Comparison of ENCODE assay signal across 21 cellular contexts in the genomic region with DNA sequence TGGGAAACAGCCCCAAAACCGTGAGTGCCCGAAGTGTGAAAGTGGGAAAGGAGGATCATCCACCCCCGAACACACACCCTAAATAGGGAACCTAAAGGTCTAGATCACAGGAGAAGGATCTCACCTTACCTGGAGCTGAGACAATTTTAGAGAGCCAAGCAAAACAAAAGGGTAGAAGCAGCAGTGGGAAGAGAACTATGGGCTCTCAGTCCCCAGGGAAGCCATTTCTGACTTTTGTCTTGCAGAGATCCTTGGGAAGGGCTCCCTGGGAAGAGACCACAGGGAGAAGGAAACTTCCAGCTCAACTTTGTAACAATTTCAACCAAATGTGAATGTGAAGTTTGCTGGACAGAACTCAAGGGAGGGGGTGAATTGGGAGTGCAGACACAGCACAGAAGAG.
"Had no signal": no experiment of that assay in that cellular context is flagged by ENCODE, and none has a peak within 500 bp of the region (broad histone marks: within the 10 kb centered on the region; RNA-seq: fewer than 3 reads in every experiment).

No MANE protein-coding gene starts in this region.

- H2AFZ ChIP-seq: hepatocyte had no signal

- H3K4me2 ChIP-seq: hepatocyte had no signal

- H3K9me3 ChIP-seq: esophagus muscularis mucosa, gastroesophageal sphincter, heart left ventricle, left lung, lower lobe of right lung, mucosa of descending colon had no signal

- ATAC-seq: foreskin keratinocyte; gastroesophageal sphincter; heart left ventricle; left cardiac atrium; left lung; left ventricle myocardium superior; lower lobe of right lung; mucosa of descending colon; naive thymus-derived CD8-positive, alpha-beta T cell had no signal

- H3K4me3 ChIP-seq: coronary artery, dorsolateral prefrontal cortex, esophagus muscularis mucosa, gastroesophageal sphincter, heart left ventricle, hepatocyte, left lung, lower lobe of right lung, mucosa of descending colon had no signal

- H3K79me2 ChIP-seq: hepatocyte had no signal

- DNase-seq: dermis blood vessel endothelial cell; dorsolateral prefrontal cortex; effector CD4-positive, alpha-beta T cell; effector memory CD4-positive, alpha-beta T cell; foreskin keratinocyte; heart left ventricle; hypothalamus; left cardiac atrium; left lung; left ventricle myocardium superior; lower lobe of right lung; mesenchymal stem cell; mucosa of descending colon; naive B cell; naive thymus-derived CD8-positive, alpha-beta T cell had no signal

- H3K27me3 ChIP-seq: dorsolateral prefrontal cortex, esophagus muscularis mucosa, foreskin keratinocyte, gastroesophageal sphincter, heart left ventricle, hepatocyte, left lung had no signal

- H3K36me3 ChIP-seq: left lung, lower lobe of right lung had no signal

- H3K27ac ChIP-seq: coronary artery, dorsolateral prefrontal cortex, esophagus muscularis mucosa, foreskin keratinocyte, gastroesophageal sphincter, heart left ventricle, hepatocyte, left lung, lower lobe of right lung had no signal

- H3K4me1 ChIP-seq: esophagus muscularis mucosa, foreskin keratinocyte, gastroesophageal sphincter, heart left ventricle, left lung, lower lobe of right lung had no signal

- FAIRE-seq: endothelial cell of umbilical vein, keratinocyte had no signal
